In the genomic region with DNA sequence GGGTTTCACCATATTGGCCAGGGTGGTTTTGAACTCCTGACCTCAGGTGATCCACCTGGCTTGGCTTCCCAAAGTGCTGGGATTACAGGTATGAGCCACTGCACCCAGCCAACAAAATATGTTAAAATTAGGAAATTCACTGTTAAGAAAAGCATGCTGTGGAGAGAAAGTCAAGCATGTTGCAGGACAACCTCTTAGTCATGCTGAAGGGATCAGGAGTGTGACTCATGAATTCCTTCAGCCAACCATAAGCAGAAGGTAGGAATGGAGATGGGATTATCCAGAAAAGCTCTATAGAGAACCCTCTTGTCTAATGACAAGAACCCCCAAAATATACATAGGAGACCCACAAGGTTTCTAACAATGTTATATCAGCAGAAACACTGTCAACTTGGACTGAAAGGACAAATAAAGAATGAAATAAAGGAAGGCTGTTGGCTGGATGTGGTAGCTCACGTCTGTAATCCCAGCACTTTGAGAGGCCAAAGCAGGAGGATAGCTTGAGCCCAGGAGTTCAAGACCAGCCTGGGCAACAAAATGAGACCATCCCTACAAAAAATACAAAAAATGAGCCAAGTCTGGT, we compare ENCODE assay signal across 18 cellular contexts. TPM values are rescaled to one million over a fixed set of nuclear protein-coding genes. Genes with fewer than 3 reads are reported as not detected.
DNase-seq lines count a peak whose midpoint lies in the region; TF ChIP-seq lines count a peak whose summit lies in the region.
"Had no signal": no experiment of that assay in that cellular context is flagged by ENCODE, and none has a peak within 500 bp of the region (broad histone marks: within the 10 kb centered on the region; RNA-seq: fewer than 3 reads in every experiment).

No MANE protein-coding gene starts in this region.

- TF ChIP-seq CTCF in neutrophil (IDR thresholded peaks at IDR 0.05), result no peak

- H3K27me3 ChIP-seq in neutrophil, result no peaks in the 10 kb centered on the region
- H3K27me3 ChIP-seq: esophagus muscularis mucosa, pancreas, tibial artery had no signal

- H3K36me3 ChIP-seq in neutrophil, result no peaks in the 10 kb centered on the region
- H3K36me3 ChIP-seq: esophagus muscularis mucosa, pancreas had no signal

- H3K4me3 ChIP-seq in neutrophil (ENCODE audit: low read depth in 1 of 2, low read length in 1 of 2), result no peak overlapping the region
- H3K4me3 ChIP-seq: esophagus muscularis mucosa, pancreas, tibial artery had no signal

- H3K27ac ChIP-seq in neutrophil, result peak overlapping the region; percentile 20
- H3K27ac ChIP-seq: 22Rv1, esophagus muscularis mucosa, pancreas, tibial artery had no signal

- DNase-seq in DMS53 (lab: John Stamatoyannopoulos, UW), result peak; percentile 37
- DNase-seq in DMS53 treated with DMSO at 0.1 percent for 48 hours (lab: John Stamatoyannopoulos, UW; ENCODE audit: unreplicated experiment), result no peak
- DNase-seq in M059J (ENCODE audit: low read depth), result peak; percentile 81
- DNase-seq in dermis blood vessel endothelial cell, result peak; percentile 19
- DNase-seq in COLO829 (ENCODE audit: low spot score), result no peak
- DNase-seq in mucosa of gallbladder (ENCODE audit: low spot score), result no peak
- no peak for DNase-seq in NCI-H524 treated with DMSO at 0.1 percent for 48 hours (lab: John Stamatoyannopoulos, UW)
- DNase-seq: caudate nucleus; NCI-H1417; pancreas; RPMI8226; stimulated activated CD4-positive, alpha-beta T cell treated with anti-CD3 and anti-CD28 coated beads, Interleukin-15, amount 100 ng/mL, for 24 hours; T1000; tibial artery had no signal

- H3K9me3 ChIP-seq in neutrophil, result no peaks in the 10 kb centered on the region
- H3K9me3 ChIP-seq: pancreas had no signal

- peaks cover 16 to 17% of the 10 kb centered on the region in 2 experiments for H3K4me1 ChIP-seq in neutrophil (ENCODE audit: control insufficient read depth in 1 of 2, insufficient read depth in 1 of 2, low read depth in 1 of 2, low read length in 1 of 2)
- H3K4me1 ChIP-seq: pancreas had no signal

RNA-seq across cellular contexts. Expression of gene MRTFA, which starts 16.0 kb away (rescaled TPM):
- 25.4 and 25.8 TPM in 2 replicates for total RNA-seq in M059J (2014; rRNA removed; shearing (Covaris generic))
- total RNA-seq in dermis blood vessel endothelial cell (33.1 and 41.4 TPM in 2 replicates), mucosa of gallbladder (44.1 TPM)

RNA-seq across cellular contexts. Expression of gene MCHR1, which starts 58.7 kb away (rescaled TPM):
- 0.07 TPM in 1 of 2 replicates, not detected in the other for total RNA-seq in M059J (2014; rRNA removed; shearing (Covaris generic))
- total RNA-seq in dermis blood vessel endothelial cell (0.09 TPM in 1 of 2 replicates, not detected in the other), mucosa of gallbladder (0.23 TPM)
- total RNA-seq: NCI-H460 had no signal

Comparison
In these comparisons a context has a peak if more than half of its experiments do, and no peak if none do; other contexts are left out.
1. DNase-seq: peak in DMS53 (single experiment), M059J (single experiment) and dermis blood vessel endothelial cell (single experiment); none in DMS53 treated with DMSO at 0.1 percent for 48 hours (single experiment), COLO829 (single experiment), mucosa of gallbladder (single experiment) and NCI-H524 treated with DMSO at 0.1 percent for 48 hours (single experiment).